In genomic region chr15:58546635-58547627, GRCh38 we compare ENCODE assay signal across 9 cellular contexts.
A peak's percentile ranks its signal among the peaks of the same experiment; 100 is the strongest.
DNase-seq lines count a peak whose midpoint lies in the region; ATAC-seq and TF ChIP-seq lines count a peak whose summit lies in the region.
"Had no signal": no experiment of that assay in that cellular context is flagged by ENCODE, and none has a peak within 500 bp of the region (broad histone marks: within the 10 kb centered on the region; RNA-seq: fewer than 3 reads in every experiment).

No MANE protein-coding gene starts in this region.

- H3K9me3 ChIP-seq in KOPT-K1 (ENCODE audit: insufficient read depth, low read length, poor library complexity, severe bottlenecking), result no peaks in the 10 kb centered on the region
- H3K9me3 ChIP-seq in mesodermal cell (ENCODE audit: control insufficient read depth, low read length), result no peaks in the 10 kb centered on the region

- H3K36me3 ChIP-seq in KOPT-K1 (ENCODE audit: insufficient read depth, low read length), result no peaks in the 10 kb centered on the region
- no peaks in the 10 kb centered on the region for H3K36me3 ChIP-seq in mesodermal cell (ENCODE audit: control insufficient read depth, insufficient read depth, low read length)

- H3K9me3 Mint-ChIP-seq in chondrocyte (ENCODE audit: low read depth) (no peaks in the 10 kb centered on the region), glutamatergic neuron (ENCODE audit: unreplicated experiment) (peaks cover 2% of the 10 kb centered on the region)

- peaks cover 51% of the 10 kb centered on the region for H3K4me1 Mint-ChIP-seq in chondrocyte (ENCODE audit: low read depth)
- peaks cover 19% of the 10 kb centered on the region for H3K4me1 Mint-ChIP-seq in glutamatergic neuron (ENCODE audit: low read depth, unreplicated experiment)

- 91 to 97% methylated on average over 10 to 12 of the region's 13 CpGs for WGBS in mesodermal cell (ENCODE audit: insufficient coverage in 2 of 2), 2 experiments

- H3K4me1 ChIP-seq in mesodermal cell (ENCODE audit: control insufficient read depth, insufficient read depth, low read length, poor library complexity, severe bottlenecking), result peaks cover 55% of the 10 kb centered on the region

- TF ChIP-seq CTCF in chondrocyte (IDR thresholded peaks at IDR 0.05) (no peak), glutamatergic neuron (IDR thresholded peaks at IDR 0.05; ENCODE audit: partially characterized antibody, unreplicated experiment) (no peak)

- DNase-seq in AG08396 (ENCODE audit: low spot score), result peak; percentile 76
- no peak for DNase-seq in chondrocyte (ENCODE audit: low spot score)
- no peak for DNase-seq in activated gamma-delta T cell treated with Interleukin-2 at 50 U/mL for 16 hours
- DNase-seq in glutamatergic neuron, result no peak
- DNase-seq in cerebellar cortex (ENCODE audit: low spot score), result no peak
- DNase-seq: activated CD8-positive, alpha-beta memory T cell treated with anti-CD3 and anti-CD28 coated beads, Interleukin-2, amount 50 U/mL, for 4 hours had no signal

- H3K4me3 ChIP-seq in mesodermal cell (ENCODE audit: extremely low read depth, insufficient read depth, low read length, poor library complexity, severe bottlenecking), result no peak overlapping the region

- H3K27ac Mint-ChIP-seq in chondrocyte (ENCODE audit: unreplicated experiment), result peak overlapping the region; percentile 67
- H3K27ac Mint-ChIP-seq in glutamatergic neuron (ENCODE audit: unreplicated experiment), result no peak overlapping the region

- H3K27ac ChIP-seq in KOPT-K1 (ENCODE audit: low read depth, low read length, poor library complexity, severe bottlenecking) (peak overlapping the region; percentile 95), mesodermal cell (ENCODE audit: low read depth, low read length, severe bottlenecking) (peak overlapping the region; percentile 82)

- H3K4me3 Mint-ChIP-seq in chondrocyte (ENCODE audit: unreplicated experiment), result no peak overlapping the region
- no peak overlapping the region for H3K4me3 Mint-ChIP-seq in glutamatergic neuron (ENCODE audit: unreplicated experiment)

- H3K27me3 Mint-ChIP-seq in chondrocyte (ENCODE audit: low read depth) (no peaks in the 10 kb centered on the region), glutamatergic neuron (ENCODE audit: unreplicated experiment) (peaks cover 4% of the 10 kb centered on the region)

- ATAC-seq in GM18858 (IDR thresholded peaks at IDR 0.05; ENCODE audit: unreplicated experiment), result no peak

- H3K36me3 Mint-ChIP-seq in chondrocyte (ENCODE audit: low read depth), result no peaks in the 10 kb centered on the region
- no peaks in the 10 kb centered on the region for H3K36me3 Mint-ChIP-seq in glutamatergic neuron (ENCODE audit: unreplicated experiment)
